27 cellular contexts compared by ENCODE assay signal in the genomic region with DNA sequence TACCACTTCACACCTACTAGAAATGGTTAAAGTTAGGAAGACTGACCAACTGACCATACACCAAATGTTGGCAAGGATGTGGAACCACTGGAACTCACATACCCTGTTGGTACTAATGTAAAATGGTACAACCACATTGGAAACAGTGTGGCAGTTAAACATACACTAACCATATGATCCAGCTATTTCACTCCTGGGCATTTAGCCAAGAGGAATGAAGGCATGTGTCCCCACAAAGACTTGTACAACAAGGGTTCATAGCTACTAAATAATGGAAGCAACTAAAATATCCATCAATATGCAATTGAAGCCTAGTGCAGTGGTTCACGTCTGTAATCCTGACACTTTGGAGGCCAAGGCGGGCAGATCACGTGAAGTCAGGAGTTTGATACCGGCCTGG.
"Had no signal": no experiment of that assay in that cellular context is flagged by ENCODE, and none has a peak within 500 bp of the region (broad histone marks: within the 10 kb centered on the region; RNA-seq: fewer than 3 reads in every experiment).

No MANE protein-coding gene starts in this region.

- H3K36me3 ChIP-seq: gastrocnemius medialis, left lung, lower lobe of right lung, neutrophil, ovary, WERI-Rb-1 had no signal

- H3K27ac Mint-ChIP-seq: activated naive CD8-positive, alpha-beta T cell; nephron progenitor cell; progenitor cell of endocrine pancreas; stimulated activated memory B cell treated with anti-CD40 and anti-IgM and Interleukin-4, amounts not matched to agents 10 μg/mL and 1 μg/mL and 100 μg/mL, for 72 hours; stimulated activated naive CD8-positive, alpha-beta T cell treated with anti-CD3 and anti-CD28 coated beads, Interleukin-15, amount 100 ng/mL, for 72 hours; type B pancreatic cell had no signal

- H3K36me3 Mint-ChIP-seq: activated naive CD8-positive, alpha-beta T cell; stimulated activated memory B cell treated with anti-CD40 and anti-IgM and Interleukin-4, amounts not matched to agents 10 μg/mL and 1 μg/mL and 100 μg/mL, for 72 hours; type B pancreatic cell had no signal

- H3K27me3 ChIP-seq: gastrocnemius medialis, left lung, neutrophil, ovary had no signal

- H3K27me3 Mint-ChIP-seq: activated naive CD8-positive, alpha-beta T cell; stimulated activated memory B cell treated with anti-CD40 and anti-IgM and Interleukin-4, amounts not matched to agents 10 μg/mL and 1 μg/mL and 100 μg/mL, for 72 hours; stimulated activated naive CD8-positive, alpha-beta T cell treated with anti-CD3 and anti-CD28 coated beads, Interleukin-15, amount 100 ng/mL, for 72 hours; type B pancreatic cell had no signal

- H3K27ac ChIP-seq: gastrocnemius medialis, left lung, lower lobe of right lung, neutrophil, ovary, WERI-Rb-1 had no signal

- H3K4me3 Mint-ChIP-seq: activated naive CD8-positive, alpha-beta T cell; nephron progenitor cell; stimulated activated memory B cell treated with anti-CD40 and anti-IgM and Interleukin-4, amounts not matched to agents 10 μg/mL and 1 μg/mL and 100 μg/mL, for 72 hours; stimulated activated naive CD8-positive, alpha-beta T cell treated with anti-CD3 and anti-CD28 coated beads, Interleukin-15, amount 100 ng/mL, for 72 hours; type B pancreatic cell had no signal

- H3K9me3 Mint-ChIP-seq: nephron progenitor cell; stimulated activated memory B cell treated with anti-CD40 and anti-IgM and Interleukin-4, amounts not matched to agents 10 μg/mL and 1 μg/mL and 100 μg/mL, for 72 hours; stimulated activated naive CD8-positive, alpha-beta T cell treated with anti-CD3 and anti-CD28 coated beads, Interleukin-15, amount 100 ng/mL, for 72 hours; type B pancreatic cell had no signal

- H3K9me3 ChIP-seq: gastrocnemius medialis, left lung, lower lobe of right lung, mucosa of descending colon, neutrophil, ovary had no signal

- DNase-seq: activated CD4-positive, alpha-beta T cell treated with anti-CD3 and anti-CD28 coated beads for 48 hours; activated CD4-positive, alpha-beta T cell treated with anti-CD3 and anti-CD28 coated beads, Interleukin-2, amount 50 U/mL, for 48 hours; activated CD8-positive, alpha-beta memory T cell treated with anti-CD3 and anti-CD28 coated beads for 24 hours; activated effector memory CD4-positive, alpha-beta T cell treated with Interleukin-2 at 50 U/mL for 16 hours; activated naive CD4-positive, alpha-beta T cell treated with Interleukin-2 at 50 U/mL for 16 hours; anterior cingulate cortex; dermis blood vessel endothelial cell; effector CD8-positive, alpha-beta T cell; gastrocnemius medialis; glutamatergic neuron; left lung; lower lobe of right lung; mesendoderm; mucosa of descending colon; nephron progenitor cell; ovary; small intestine; stimulated activated CD4-positive, alpha-beta T cell treated with anti-CD3 and anti-CD28 coated beads, Interleukin-4, amount 100 ng/mL, for 24 hours; stimulated activated naive CD8-positive, alpha-beta T cell treated with anti-CD3 and anti-CD28 coated beads, Interleukin-15, amount 100 ng/mL, for 72 hours; substantia nigra; T1000; WERI-Rb-1 had no signal

- H3K4me1 ChIP-seq: left lung, lower lobe of right lung had no signal

- H3K4me3 ChIP-seq: gastrocnemius medialis, left lung, lower lobe of right lung, mucosa of descending colon, ovary had no signal
